In genomic region chr2:200032895-200033294, GRCh38 we compare ENCODE assay signal across 28 cellular contexts.
"Had no signal": no experiment of that assay in that cellular context is flagged by ENCODE, and none has a peak within 500 bp of the region (broad histone marks: within the 10 kb centered on the region; RNA-seq: fewer than 3 reads in every experiment).

No MANE protein-coding gene starts in this region.

- ATAC-seq: effector memory CD8-positive, alpha-beta T cell; esophagus mucosa; gastrocnemius medialis; left cardiac atrium; left lung; left ventricle myocardium superior; lower lobe of right lung; naive thymus-derived CD4-positive, alpha-beta T cell had no signal

- H3K9me3 ChIP-seq: esophagus squamous epithelium, gastrocnemius medialis, heart right ventricle, left lung, lower lobe of right lung had no signal

- H3K27me3 ChIP-seq: dorsolateral prefrontal cortex, esophagus squamous epithelium, gastrocnemius medialis, heart right ventricle, left lung had no signal

- H3K4me1 ChIP-seq: esophagus squamous epithelium, left lung, lower lobe of right lung had no signal

- FAIRE-seq: colon, endometrium, islet of Langerhans, keratinocyte had no signal

- H3K36me3 ChIP-seq: esophagus squamous epithelium, gastrocnemius medialis, heart right ventricle, left lung, lower lobe of right lung had no signal

- H3K27ac ChIP-seq: coronary artery, dorsolateral prefrontal cortex, epithelial cell of prostate, esophagus squamous epithelium, gastrocnemius medialis, left lung, lower lobe of right lung had no signal

- DNase-seq: dermis blood vessel endothelial cell; dorsolateral prefrontal cortex; effector CD4-positive, alpha-beta T cell; effector memory CD8-positive, alpha-beta T cell; endodermal cell; erythroblast; esophagus squamous epithelium; foreskin fibroblast; foreskin melanocyte; gastrocnemius medialis; glutamatergic neuron; head of caudate nucleus; heart right ventricle; hippocampal formation; left cardiac atrium; left lung; left ventricle myocardium superior; lower lobe of right lung; mesendoderm; midbrain; naive thymus-derived CD4-positive, alpha-beta T cell had no signal

- H3K4me3 ChIP-seq: coronary artery, dorsolateral prefrontal cortex, esophagus squamous epithelium, gastrocnemius medialis, heart right ventricle, left lung, lower lobe of right lung had no signal
